Comparison of ENCODE assay signal across 10 cellular contexts in genomic region chr7:44131173-44132009, GRCh38. TPM values are rescaled to one million over a fixed set of nuclear protein-coding genes. Genes with fewer than 3 reads are reported as not detected.
DNase-seq lines count a peak whose midpoint lies in the region; ATAC-seq and TF ChIP-seq lines count a peak whose summit lies in the region.
"Had no signal": no experiment of that assay in that cellular context is flagged by ENCODE, and none has a peak within 500 bp of the region (broad histone marks: within the 10 kb centered on the region; RNA-seq: fewer than 3 reads in every experiment).

No MANE protein-coding gene starts in this region.

- TF ChIP-seq CTCF in HCT116 (IDR thresholded peaks at IDR 0.05 in 2 of 3, conservative IDR thresholded peaks at IDR 0.05 in 1 of 3; ENCODE audit: borderline replicate concordance in 1 of 3, insufficient read depth in 1 of 3, low read depth in 2 of 3, low read length in 2 of 3), result peak; percentile 41 to 54 (median 53); a peak in 4 of 6 replicates
- TF ChIP-seq CTCF in RWPE2 (IDR thresholded peaks at IDR 0.05; ENCODE audit: poor library complexity, severe bottlenecking), result peak; percentile 29
- TF ChIP-seq CTCF in right atrium auricular region (IDR thresholded peaks at IDR 0.05), result peak in 1 of 2 donors; percentile 58

- H3K4me2 ChIP-seq in HCT116 (ENCODE audit: low read length), result no peak overlapping the region

- peak; percentile 51 for DNase-seq in ACHN
- DNase-seq in HCT116 (ENCODE audit: low read depth, low spot score), result no peak
- no peak for DNase-seq in RWPE2 (ENCODE audit: low spot score)
- DNase-seq in right atrium auricular region (ENCODE audit: low spot score), result no peak
- DNase-seq in erythroblast (lab: John Stamatoyannopoulos, UW), result no peak
- no peak for DNase-seq in anterior cingulate cortex (lab: John Stamatoyannopoulos, UW)
- DNase-seq in head of caudate nucleus, result no peak
- DNase-seq: NCI-H1105, stomach had no signal

- no peaks in the 10 kb centered on the region for H3K9me2 ChIP-seq in HCT116 (ENCODE audit: insufficient read depth)

- H3K9ac ChIP-seq in HCT116 (ENCODE audit: low read length), result no peak overlapping the region

- TF ChIP-seq RAD21 in HCT116 (IDR thresholded peaks at IDR 0.05; ENCODE audit: low read depth), result peak; percentile 77

- TF ChIP-seq POLR2A in HCT116 (IDR thresholded peaks at IDR 0.05; ENCODE audit: borderline replicate concordance, extremely low read depth, insufficient read depth, insufficient read length), result no peak
- no peak for TF ChIP-seq POLR2A in erythroblast (IDR thresholded peaks at IDR 0.05; ENCODE audit: low read length)

- H3K4me3 ChIP-seq in HCT116 (replicated peaks in 1 of 2; ENCODE audit: low read depth in 1 of 2, low read length in 2 of 2), result no peak overlapping the region
- no peak overlapping the region for H3K4me3 ChIP-seq in RWPE2 (ENCODE audit: severe bottlenecking)
- no peak overlapping the region for H3K4me3 ChIP-seq in right atrium auricular region
- H3K4me3 ChIP-seq: stomach had no signal

- BruUV-seq in HCT116 (replicated peaks; lab: Mats Ljungman, UMichigan), result no TSS peak

- H3K27ac ChIP-seq in HCT116 (ENCODE audit: low read depth, low read length) (no peak overlapping the region), RWPE2 (ENCODE audit: poor library complexity, severe bottlenecking) (no peak overlapping the region), right atrium auricular region (peak overlapping the region; percentile 83 to 92)
- H3K27ac ChIP-seq: stomach had no signal

- no peaks in the 10 kb centered on the region for H4K20me1 ChIP-seq in HCT116 (ENCODE audit: insufficient read depth)

- ATAC-seq in HCT116, result peak; percentile 83
- peak; percentile 70; the same call in 2 of the 3 replicates for ATAC-seq in RWPE2 (ENCODE audit: low read depth)
- no peak for ATAC-seq in GM21360 (IDR thresholded peaks at IDR 0.05; ENCODE audit: unreplicated experiment)

- POLR2A ChIA-PET in HCT116 (lab: Charles Lee), result no interaction called here

- intact Hi-C loops in HCT116 (cut with micrococcal nuclease), result loop anchor here (1.0 kb wide), 1 partner anchor 65 kb away; no protein-coding TSS in a partner anchor
- intact Hi-C loops in head of caudate nucleus (cut with DNase I), result no loop called here

- H2AFZ ChIP-seq in HCT116 (ENCODE audit: low read depth, low read length, poor library complexity, severe bottlenecking), result no peak overlapping the region

- H3K79me2 ChIP-seq in HCT116 (ENCODE audit: insufficient read depth, low read length), result no peaks in the 10 kb centered on the region

- peaks cover 0 to 5% of the 10 kb centered on the region in 2 experiments; a peak in 1 of 4 replicates for H3K4me1 ChIP-seq in HCT116 (ENCODE audit: control insufficient read depth in 1 of 2, insufficient read depth in 2 of 2, low read length in 2 of 2)
- no peaks in the 10 kb centered on the region for H3K4me1 ChIP-seq in RWPE2 (ENCODE audit: insufficient read depth, poor library complexity, severe bottlenecking)
- H3K4me1 ChIP-seq in right atrium auricular region, result peaks cover 0 to 61% of the 10 kb centered on the region in 2 donors
- H3K4me1 ChIP-seq: stomach had no signal

- H3K9me3 ChIP-seq in HCT116 (ENCODE audit: control insufficient read depth in 1 of 2, insufficient read depth in 1 of 2, low read depth in 1 of 2, low read length in 2 of 2) (no peaks in the 10 kb centered on the region), RWPE2 (ENCODE audit: severe bottlenecking) (no peaks in the 10 kb centered on the region), right atrium auricular region (peaks cover 0 to 8% of the 10 kb centered on the region in 2 donors)
- H3K9me3 ChIP-seq: stomach had no signal

- RAD21 ChIA-PET in HCT116 (lab: Charles Lee; ENCODE audit: low non-redundant PET in 1 of 2, low total read pairs in 2 of 2, uncharacterized antibody in 2 of 2, unreplicated experiment in 2 of 2), result interaction anchor here in 1 of 2 experiments (1.1 kb wide), 1 partner anchor 65 kb away, joined by 4 read pairs; no protein-coding TSS in a partner anchor

- H3K27me3 ChIP-seq in HCT116 (ENCODE audit: insufficient read depth, low read length), result no peaks in the 10 kb centered on the region
- H3K27me3 ChIP-seq in RWPE2 (ENCODE audit: insufficient read depth, poor library complexity, severe bottlenecking), result no peaks in the 10 kb centered on the region
- no peaks in the 10 kb centered on the region for H3K27me3 ChIP-seq in right atrium auricular region
- H3K27me3 ChIP-seq: stomach had no signal

- in situ Hi-C loops in ACHN (cut with HindIII; ENCODE audit: low pct_ligation_motif_present, low pct_unique_long_range_greater_than_20kb, low sequenced_read_pairs), result no loop called here

- H3K36me3 ChIP-seq in HCT116 (ENCODE audit: control insufficient read depth in 1 of 2, insufficient read depth in 2 of 2, low read length in 2 of 2) (no peaks in the 10 kb centered on the region), RWPE2 (ENCODE audit: low read depth) (no peaks in the 10 kb centered on the region), right atrium auricular region (no peaks in the 10 kb centered on the region)
- H3K36me3 ChIP-seq: stomach had no signal

- CTCF ChIA-PET in HCT116 (lab: Charles Lee), result interaction anchor here (1.8 kb wide), 1 partner anchor 65 kb away, joined by 8 read pairs; no protein-coding TSS in a partner anchor

TF ChIP-seq in HCT116, 20 proteins besides CTCF, POLR2A, EP300 and RAD21:
- no peak for TF ChIP-seq ZNF274 (IDR thresholded peaks at IDR 0.05; ENCODE audit: low read depth, low read length)
- no peak for TF ChIP-seq SP1 (IDR thresholded peaks at IDR 0.05; ENCODE audit: low read depth)
- no peak for TF ChIP-seq POLR2AphosphoS5 (IDR thresholded peaks at IDR 0.05; ENCODE audit: low read depth, low read length)
- TF ChIP-seq JUND (IDR thresholded peaks at IDR 0.05), result no peak

RNA-seq across cellular contexts. Expression of gene POLD2, which starts 8.0 kb away (rescaled TPM):
- total RNA-seq in HCT116 (2021; ENCODE audit: unreplicated experiment) (237 TPM), right atrium auricular region (10 to 100 TPM; 71.4 to 76.5 TPM)
- polyA plus RNA-seq in HCT116 (2012), result 250 and 261 TPM in 2 replicates

RNA-seq across cellular contexts. Expression of gene MYL7, which starts 9.7 kb away (rescaled TPM):
- not detected for total RNA-seq in HCT116 (2021; ENCODE audit: unreplicated experiment)
- polyA plus RNA-seq in HCT116 (2012), result 0.12 and 0.25 TPM in 2 replicates
- over 10,000 TPM; 17,339 to 49,235 TPM for total RNA-seq in right atrium auricular region
- total RNA-seq: stomach had no signal

RNA-seq across cellular contexts. Expression of gene AEBP1, which starts 27.2 kb away (rescaled TPM):
- total RNA-seq in HCT116 (2021; ENCODE audit: unreplicated experiment), result 0.49 TPM
- 0.05 and 0.18 TPM in 2 replicates for polyA plus RNA-seq in HCT116 (2012)
- total RNA-seq in right atrium auricular region, result 100 to 1,000 TPM in 1 of 2 donors, 10 to 100 TPM in 1; 84.4 to 193 TPM

RNA-seq across cellular contexts. Expression of gene POLM, which starts 49.1 kb away (rescaled TPM):
- total RNA-seq in HCT116 (2021; ENCODE audit: unreplicated experiment), result 28.7 TPM
- 13.4 and 13.5 TPM in 2 replicates for polyA plus RNA-seq in HCT116 (2012)
- 10 to 100 TPM; 18.5 to 31.3 TPM for total RNA-seq in right atrium auricular region

RNA-seq across cellular contexts. Expression of gene GCK, which starts 57.8 kb away (rescaled TPM):
- total RNA-seq in HCT116 (2021; ENCODE audit: unreplicated experiment) (0.34 TPM), right atrium auricular region (10 to 100 TPM; 11.1 to 21.0 TPM)
- 0.29 and 0.83 TPM in 2 replicates for polyA plus RNA-seq in HCT116 (2012)

Comparison
In these comparisons a context has a peak if more than half of its experiments do, and no peak if none do; other contexts are left out.
1. H3K27ac ChIP-seq: peak in right atrium auricular region (2 of 2); none in HCT116 (single experiment) and RWPE2 (single experiment).
2. RNA of gene MYL7, which starts 9.7 kb away (total RNA-seq): 17,339 to 49,235 TPM in right atrium auricular region; not detected in HCT116 (single experiment); every median in the first group is over 1,000 times any median in the second.
3. RNA of gene AEBP1, which starts 27.2 kb away (total RNA-seq): 84.4 to 193 TPM in right atrium auricular region; 0.49 TPM in HCT116 (single experiment); every median in the first group is over 10 times any median in the second.